1 cellular context compared by ENCODE assay signal in the genomic region with DNA sequence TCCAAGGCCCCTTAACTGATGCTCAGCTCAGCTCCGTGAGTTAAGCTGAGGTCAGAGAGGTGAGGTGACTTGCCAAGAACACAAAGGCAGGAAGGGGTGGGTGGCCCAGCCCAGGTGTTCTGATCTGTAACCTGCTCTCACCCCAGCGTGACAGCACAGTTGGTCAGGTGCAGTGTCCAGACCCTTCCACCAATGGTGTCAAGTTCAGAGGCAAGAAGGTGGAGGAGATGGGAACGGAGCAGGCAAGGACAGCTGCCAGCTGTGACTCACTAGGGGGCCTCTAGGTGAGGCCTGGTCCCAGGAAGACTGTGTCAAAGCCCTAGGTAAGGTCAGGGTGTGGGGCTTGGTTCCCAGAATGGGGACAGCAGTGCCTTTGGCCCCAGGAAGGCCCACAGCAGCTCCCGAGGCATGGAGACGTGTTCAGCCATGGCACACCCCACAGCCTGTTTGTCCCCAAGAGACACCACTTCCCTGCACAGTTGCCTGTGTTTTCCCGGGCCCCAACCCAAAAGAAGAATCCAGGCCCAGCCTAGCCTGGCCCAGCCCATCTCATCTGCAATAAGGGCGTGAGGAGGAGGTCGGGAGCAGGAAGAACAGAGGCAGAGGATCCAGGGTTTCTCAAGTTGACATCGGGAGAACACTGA.
TF ChIP-seq lines count a peak whose summit lies in the region.

No MANE protein-coding gene starts in this region.

TF ChIP-seq in HepG2, 621 proteins besides CTCF, POLR2A, EP300 and RAD21 (continued from another document and continues in another):
- TF ChIP-seq, protein P1, sequence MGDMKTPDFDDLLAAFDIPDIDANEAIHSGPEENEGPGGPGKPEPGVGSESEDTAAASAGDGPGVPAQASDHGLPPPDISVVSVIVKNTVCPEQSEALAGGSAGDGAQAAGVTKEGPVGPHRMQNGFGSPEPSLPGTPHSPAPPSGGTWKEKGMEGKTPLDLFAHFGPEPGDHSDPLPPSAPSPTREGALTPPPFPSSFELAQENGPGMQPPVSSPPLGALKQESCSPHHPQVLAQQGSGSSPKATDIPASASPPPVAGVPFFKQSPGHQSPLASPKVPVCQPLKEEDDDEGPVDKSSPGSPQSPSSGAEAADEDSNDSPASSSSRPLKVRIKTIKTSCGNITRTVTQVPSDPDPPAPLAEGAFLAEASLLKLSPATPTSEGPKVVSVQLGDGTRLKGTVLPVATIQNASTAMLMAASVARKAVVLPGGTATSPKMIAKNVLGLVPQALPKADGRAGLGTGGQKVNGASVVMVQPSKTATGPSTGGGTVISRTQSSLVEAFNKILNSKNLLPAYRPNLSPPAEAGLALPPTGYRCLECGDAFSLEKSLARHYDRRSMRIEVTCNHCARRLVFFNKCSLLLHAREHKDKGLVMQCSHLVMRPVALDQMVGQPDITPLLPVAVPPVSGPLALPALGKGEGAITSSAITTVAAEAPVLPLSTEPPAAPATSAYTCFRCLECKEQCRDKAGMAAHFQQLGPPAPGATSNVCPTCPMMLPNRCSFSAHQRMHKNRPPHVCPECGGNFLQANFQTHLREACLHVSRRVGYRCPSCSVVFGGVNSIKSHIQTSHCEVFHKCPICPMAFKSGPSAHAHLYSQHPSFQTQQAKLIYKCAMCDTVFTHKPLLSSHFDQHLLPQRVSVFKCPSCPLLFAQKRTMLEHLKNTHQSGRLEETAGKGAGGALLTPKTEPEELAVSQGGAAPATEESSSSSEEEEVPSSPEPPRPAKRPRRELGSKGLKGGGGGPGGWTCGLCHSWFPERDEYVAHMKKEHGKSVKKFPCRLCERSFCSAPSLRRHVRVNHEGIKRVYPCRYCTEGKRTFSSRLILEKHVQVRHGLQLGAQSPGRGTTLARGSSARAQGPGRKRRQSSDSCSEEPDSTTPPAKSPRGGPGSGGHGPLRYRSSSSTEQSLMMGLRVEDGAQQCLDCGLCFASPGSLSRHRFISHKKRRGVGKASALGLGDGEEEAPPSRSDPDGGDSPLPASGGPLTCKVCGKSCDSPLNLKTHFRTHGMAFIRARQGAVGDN (CRISPR knock-in tag; IDR thresholded peaks at IDR 0.05): no peak
- no peak for TF ChIP-seq ZSCAN30 (CRISPR knock-in tag; IDR thresholded peaks at IDR 0.05)
- no peak for TF ChIP-seq ZNF660 (CRISPR knock-in tag; IDR thresholded peaks at IDR 0.05; ENCODE audit: borderline replicate concordance, low read depth)
- TF ChIP-seq CBX2 (IDR thresholded peaks at IDR 0.05; ENCODE audit: low read depth, low read length): no peak
- TF ChIP-seq CBX2 (CRISPR knock-in tag; IDR thresholded peaks at IDR 0.05; ENCODE audit: low read depth): no peak
- TF ChIP-seq, protein P2, sequence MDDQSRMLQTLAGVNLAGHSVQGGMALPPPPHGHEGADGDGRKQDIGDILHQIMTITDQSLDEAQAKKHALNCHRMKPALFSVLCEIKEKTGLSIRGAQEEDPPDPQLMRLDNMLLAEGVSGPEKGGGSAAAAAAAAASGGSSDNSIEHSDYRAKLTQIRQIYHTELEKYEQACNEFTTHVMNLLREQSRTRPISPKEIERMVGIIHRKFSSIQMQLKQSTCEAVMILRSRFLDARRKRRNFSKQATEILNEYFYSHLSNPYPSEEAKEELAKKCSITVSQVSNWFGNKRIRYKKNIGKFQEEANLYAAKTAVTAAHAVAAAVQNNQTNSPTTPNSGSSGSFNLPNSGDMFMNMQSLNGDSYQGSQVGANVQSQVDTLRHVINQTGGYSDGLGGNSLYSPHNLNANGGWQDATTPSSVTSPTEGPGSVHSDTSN (CRISPR knock-in tag; IDR thresholded peaks at IDR 0.05; ENCODE audit: borderline replicate concordance): no peak
- TF ChIP-seq MIER2 (CRISPR knock-in tag; IDR thresholded peaks at IDR 0.05): no peak
- no peak for TF ChIP-seq ZNF629 (CRISPR knock-in tag; conservative IDR thresholded peaks at IDR 0.05)
- TF ChIP-seq ARNT2 (CRISPR knock-in tag; IDR thresholded peaks at IDR 0.05; ENCODE audit: low read depth): 0 out of 2 replicates have a peak, but pooled peaks have one; percentile 4
- TF ChIP-seq ZFP82 (CRISPR knock-in tag; IDR thresholded peaks at IDR 0.05; ENCODE audit: borderline replicate concordance): no peak
- no peak for TF ChIP-seq TOE1 (CRISPR knock-in tag; IDR thresholded peaks at IDR 0.05)
- TF ChIP-seq HOXA9 (CRISPR knock-in tag; IDR thresholded peaks at IDR 0.05; ENCODE audit: borderline replicate concordance): no peak
- TF ChIP-seq ZNF879 (CRISPR knock-in tag; IDR thresholded peaks at IDR 0.05): no peak
- 0 out of 2 replicates have a peak, but pooled peaks have one; percentile 74 for TF ChIP-seq ZNF776 (CRISPR knock-in tag; IDR thresholded peaks at IDR 0.05)
- TF ChIP-seq, protein P3, sequence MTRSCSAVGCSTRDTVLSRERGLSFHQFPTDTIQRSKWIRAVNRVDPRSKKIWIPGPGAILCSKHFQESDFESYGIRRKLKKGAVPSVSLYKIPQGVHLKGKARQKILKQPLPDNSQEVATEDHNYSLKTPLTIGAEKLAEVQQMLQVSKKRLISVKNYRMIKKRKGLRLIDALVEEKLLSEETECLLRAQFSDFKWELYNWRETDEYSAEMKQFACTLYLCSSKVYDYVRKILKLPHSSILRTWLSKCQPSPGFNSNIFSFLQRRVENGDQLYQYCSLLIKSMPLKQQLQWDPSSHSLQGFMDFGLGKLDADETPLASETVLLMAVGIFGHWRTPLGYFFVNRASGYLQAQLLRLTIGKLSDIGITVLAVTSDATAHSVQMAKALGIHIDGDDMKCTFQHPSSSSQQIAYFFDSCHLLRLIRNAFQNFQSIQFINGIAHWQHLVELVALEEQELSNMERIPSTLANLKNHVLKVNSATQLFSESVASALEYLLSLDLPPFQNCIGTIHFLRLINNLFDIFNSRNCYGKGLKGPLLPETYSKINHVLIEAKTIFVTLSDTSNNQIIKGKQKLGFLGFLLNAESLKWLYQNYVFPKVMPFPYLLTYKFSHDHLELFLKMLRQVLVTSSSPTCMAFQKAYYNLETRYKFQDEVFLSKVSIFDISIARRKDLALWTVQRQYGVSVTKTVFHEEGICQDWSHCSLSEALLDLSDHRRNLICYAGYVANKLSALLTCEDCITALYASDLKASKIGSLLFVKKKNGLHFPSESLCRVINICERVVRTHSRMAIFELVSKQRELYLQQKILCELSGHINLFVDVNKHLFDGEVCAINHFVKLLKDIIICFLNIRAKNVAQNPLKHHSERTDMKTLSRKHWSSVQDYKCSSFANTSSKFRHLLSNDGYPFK (CRISPR knock-in tag; IDR thresholded peaks at IDR 0.05; ENCODE audit: borderline replicate concordance): no peak
- no peak for TF ChIP-seq ZNF274 (CRISPR knock-in tag; IDR thresholded peaks at IDR 0.05)
- TF ChIP-seq, protein P4, sequence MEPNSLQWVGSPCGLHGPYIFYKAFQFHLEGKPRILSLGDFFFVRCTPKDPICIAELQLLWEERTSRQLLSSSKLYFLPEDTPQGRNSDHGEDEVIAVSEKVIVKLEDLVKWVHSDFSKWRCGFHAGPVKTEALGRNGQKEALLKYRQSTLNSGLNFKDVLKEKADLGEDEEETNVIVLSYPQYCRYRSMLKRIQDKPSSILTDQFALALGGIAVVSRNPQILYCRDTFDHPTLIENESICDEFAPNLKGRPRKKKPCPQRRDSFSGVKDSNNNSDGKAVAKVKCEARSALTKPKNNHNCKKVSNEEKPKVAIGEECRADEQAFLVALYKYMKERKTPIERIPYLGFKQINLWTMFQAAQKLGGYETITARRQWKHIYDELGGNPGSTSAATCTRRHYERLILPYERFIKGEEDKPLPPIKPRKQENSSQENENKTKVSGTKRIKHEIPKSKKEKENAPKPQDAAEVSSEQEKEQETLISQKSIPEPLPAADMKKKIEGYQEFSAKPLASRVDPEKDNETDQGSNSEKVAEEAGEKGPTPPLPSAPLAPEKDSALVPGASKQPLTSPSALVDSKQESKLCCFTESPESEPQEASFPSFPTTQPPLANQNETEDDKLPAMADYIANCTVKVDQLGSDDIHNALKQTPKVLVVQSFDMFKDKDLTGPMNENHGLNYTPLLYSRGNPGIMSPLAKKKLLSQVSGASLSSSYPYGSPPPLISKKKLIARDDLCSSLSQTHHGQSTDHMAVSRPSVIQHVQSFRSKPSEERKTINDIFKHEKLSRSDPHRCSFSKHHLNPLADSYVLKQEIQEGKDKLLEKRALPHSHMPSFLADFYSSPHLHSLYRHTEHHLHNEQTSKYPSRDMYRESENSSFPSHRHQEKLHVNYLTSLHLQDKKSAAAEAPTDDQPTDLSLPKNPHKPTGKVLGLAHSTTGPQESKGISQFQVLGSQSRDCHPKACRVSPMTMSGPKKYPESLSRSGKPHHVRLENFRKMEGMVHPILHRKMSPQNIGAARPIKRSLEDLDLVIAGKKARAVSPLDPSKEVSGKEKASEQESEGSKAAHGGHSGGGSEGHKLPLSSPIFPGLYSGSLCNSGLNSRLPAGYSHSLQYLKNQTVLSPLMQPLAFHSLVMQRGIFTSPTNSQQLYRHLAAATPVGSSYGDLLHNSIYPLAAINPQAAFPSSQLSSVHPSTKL (CRISPR knock-in tag; IDR thresholded peaks at IDR 0.05): no peak
- TF ChIP-seq ZNF816 (CRISPR knock-in tag; IDR thresholded peaks at IDR 0.05; ENCODE audit: borderline replicate concordance): no peak
- 0 out of 2 replicates have a peak, but pooled peaks have one; percentile 16 for TF ChIP-seq POGZ (CRISPR knock-in tag; IDR thresholded peaks at IDR 0.05)
- TF ChIP-seq ZNF460 (CRISPR knock-in tag; IDR thresholded peaks at IDR 0.05; ENCODE audit: borderline replicate concordance): no peak
- 0 out of 2 replicates have a peak, but pooled peaks have one; percentile 15 for TF ChIP-seq SPEN (CRISPR knock-in tag; IDR thresholded peaks at IDR 0.05; ENCODE audit: low read depth)
- TF ChIP-seq, protein P5, sequence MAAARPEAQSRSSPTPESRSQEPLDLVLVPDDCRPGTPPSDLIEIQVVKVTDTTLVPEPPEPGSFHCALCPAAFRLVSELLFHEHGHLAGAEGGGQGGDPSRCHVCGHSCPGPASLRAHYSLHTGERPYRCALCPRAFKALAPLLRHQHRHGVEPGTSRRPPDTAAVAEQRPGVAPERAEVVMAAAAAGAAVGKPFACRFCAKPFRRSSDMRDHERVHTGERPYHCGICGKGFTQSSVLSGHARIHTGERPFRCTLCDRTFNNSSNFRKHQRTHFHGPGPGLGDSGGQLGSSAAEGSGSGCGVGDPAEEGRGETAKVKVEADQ (CRISPR knock-in tag; IDR thresholded peaks at IDR 0.05; ENCODE audit: borderline replicate concordance): no peak
- TF ChIP-seq, protein P6, sequence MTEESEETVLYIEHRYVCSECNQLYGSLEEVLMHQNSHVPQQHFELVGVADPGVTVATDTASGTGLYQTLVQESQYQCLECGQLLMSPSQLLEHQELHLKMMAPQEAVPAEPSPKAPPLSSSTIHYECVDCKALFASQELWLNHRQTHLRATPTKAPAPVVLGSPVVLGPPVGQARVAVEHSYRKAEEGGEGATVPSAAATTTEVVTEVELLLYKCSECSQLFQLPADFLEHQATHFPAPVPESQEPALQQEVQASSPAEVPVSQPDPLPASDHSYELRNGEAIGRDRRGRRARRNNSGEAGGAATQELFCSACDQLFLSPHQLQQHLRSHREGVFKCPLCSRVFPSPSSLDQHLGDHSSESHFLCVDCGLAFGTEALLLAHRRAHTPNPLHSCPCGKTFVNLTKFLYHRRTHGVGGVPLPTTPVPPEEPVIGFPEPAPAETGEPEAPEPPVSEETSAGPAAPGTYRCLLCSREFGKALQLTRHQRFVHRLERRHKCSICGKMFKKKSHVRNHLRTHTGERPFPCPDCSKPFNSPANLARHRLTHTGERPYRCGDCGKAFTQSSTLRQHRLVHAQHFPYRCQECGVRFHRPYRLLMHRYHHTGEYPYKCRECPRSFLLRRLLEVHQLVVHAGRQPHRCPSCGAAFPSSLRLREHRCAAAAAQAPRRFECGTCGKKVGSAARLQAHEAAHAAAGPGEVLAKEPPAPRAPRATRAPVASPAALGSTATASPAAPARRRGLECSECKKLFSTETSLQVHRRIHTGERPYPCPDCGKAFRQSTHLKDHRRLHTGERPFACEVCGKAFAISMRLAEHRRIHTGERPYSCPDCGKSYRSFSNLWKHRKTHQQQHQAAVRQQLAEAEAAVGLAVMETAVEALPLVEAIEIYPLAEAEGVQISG (CRISPR knock-in tag; IDR thresholded peaks at IDR 0.05): no peak
- 0 out of 2 replicates have a peak, but pooled peaks have one; percentile 27 for TF ChIP-seq NFE2L1 (CRISPR knock-in tag; IDR thresholded peaks at IDR 0.05; ENCODE audit: borderline replicate concordance)
- no peak for TF ChIP-seq RBM22 (optimal IDR thresholded peaks at IDR 0.05; ENCODE audit: low read length)
- no peak for TF ChIP-seq BCL6 (CRISPR knock-in tag; IDR thresholded peaks at IDR 0.05)
- TF ChIP-seq NCOA5 (CRISPR knock-in tag; IDR thresholded peaks at IDR 0.05): no peak
- TF ChIP-seq, protein P7, sequence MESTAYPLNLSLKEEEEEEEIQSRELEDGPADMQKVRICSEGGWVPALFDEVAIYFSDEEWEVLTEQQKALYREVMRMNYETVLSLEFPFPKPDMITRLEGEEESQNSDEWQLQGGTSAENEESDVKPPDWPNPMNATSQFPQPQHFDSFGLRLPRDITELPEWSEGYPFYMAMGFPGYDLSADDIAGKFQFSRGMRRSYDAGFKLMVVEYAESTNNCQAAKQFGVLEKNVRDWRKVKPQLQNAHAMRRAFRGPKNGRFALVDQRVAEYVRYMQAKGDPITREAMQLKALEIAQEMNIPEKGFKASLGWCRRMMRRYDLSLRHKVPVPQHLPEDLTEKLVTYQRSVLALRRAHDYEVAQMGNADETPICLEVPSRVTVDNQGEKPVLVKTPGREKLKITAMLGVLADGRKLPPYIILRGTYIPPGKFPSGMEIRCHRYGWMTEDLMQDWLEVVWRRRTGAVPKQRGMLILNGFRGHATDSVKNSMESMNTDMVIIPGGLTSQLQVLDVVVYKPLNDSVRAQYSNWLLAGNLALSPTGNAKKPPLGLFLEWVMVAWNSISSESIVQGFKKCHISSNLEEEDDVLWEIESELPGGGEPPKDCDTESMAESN (CRISPR knock-in tag; conservative IDR thresholded peaks at IDR 0.05): no peak
- TF ChIP-seq, protein P8, sequence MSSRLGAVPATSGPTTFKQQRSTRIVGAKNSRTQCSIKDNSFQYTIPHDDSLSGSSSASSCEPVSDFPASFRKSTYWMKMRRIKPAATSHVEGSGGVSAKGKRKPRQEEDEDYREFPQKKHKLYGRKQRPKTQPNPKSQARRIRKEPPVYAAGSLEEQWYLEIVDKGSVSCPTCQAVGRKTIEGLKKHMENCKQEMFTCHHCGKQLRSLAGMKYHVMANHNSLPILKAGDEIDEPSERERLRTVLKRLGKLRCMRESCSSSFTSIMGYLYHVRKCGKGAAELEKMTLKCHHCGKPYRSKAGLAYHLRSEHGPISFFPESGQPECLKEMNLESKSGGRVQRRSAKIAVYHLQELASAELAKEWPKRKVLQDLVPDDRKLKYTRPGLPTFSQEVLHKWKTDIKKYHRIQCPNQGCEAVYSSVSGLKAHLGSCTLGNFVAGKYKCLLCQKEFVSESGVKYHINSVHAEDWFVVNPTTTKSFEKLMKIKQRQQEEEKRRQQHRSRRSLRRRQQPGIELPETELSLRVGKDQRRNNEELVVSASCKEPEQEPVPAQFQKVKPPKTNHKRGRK (CRISPR knock-in tag; IDR thresholded peaks at IDR 0.05): no peak
- TF ChIP-seq, protein P9, sequence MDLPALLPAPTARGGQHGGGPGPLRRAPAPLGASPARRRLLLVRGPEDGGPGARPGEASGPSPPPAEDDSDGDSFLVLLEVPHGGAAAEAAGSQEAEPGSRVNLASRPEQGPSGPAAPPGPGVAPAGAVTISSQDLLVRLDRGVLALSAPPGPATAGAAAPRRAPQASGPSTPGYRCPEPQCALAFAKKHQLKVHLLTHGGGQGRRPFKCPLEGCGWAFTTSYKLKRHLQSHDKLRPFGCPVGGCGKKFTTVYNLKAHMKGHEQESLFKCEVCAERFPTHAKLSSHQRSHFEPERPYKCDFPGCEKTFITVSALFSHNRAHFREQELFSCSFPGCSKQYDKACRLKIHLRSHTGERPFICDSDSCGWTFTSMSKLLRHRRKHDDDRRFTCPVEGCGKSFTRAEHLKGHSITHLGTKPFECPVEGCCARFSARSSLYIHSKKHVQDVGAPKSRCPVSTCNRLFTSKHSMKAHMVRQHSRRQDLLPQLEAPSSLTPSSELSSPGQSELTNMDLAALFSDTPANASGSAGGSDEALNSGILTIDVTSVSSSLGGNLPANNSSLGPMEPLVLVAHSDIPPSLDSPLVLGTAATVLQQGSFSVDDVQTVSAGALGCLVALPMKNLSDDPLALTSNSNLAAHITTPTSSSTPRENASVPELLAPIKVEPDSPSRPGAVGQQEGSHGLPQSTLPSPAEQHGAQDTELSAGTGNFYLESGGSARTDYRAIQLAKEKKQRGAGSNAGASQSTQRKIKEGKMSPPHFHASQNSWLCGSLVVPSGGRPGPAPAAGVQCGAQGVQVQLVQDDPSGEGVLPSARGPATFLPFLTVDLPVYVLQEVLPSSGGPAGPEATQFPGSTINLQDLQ (CRISPR knock-in tag; IDR thresholded peaks at IDR 0.05): no peak
